ENCODE assay signal across 17 cellular contexts in the genomic region with DNA sequence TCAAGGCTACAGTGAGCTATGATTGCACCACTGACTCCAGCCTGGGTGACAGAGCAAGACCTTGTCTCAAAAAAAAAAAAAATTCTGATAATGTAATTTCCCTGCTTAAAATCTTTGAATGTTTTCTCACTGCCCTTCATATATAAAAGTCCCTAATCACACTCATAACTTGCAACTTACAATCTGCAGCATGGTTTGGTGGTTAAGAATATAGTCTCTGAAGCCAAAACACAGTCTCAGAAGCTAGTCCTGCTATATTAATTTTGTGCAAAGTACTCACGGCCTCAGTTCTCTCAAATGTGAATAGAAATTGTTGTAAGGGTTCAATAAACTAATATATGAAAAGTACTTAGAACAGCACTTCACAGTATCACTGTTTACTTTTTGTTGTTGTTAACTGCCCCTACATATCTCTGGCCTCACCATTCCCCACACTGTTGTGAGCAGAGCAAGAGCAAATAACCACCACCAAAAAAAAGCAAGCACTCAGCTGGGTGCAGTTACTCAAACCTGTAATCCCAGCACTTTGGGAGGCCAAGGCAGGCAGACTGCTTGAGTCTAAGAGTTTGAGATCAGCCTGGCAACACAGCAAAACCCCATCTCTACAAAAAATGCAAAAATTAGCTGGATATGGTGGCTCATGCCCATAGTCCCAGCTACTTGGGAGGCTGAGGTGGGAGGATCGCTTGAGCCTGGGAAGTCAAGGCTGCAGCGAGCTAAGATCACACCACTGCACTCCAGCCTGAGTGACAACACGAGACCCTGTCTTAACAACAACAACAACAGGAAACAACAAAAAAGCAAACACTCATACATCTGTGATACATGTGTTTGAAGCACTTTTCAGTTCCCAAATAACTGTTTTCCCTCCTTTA. TPM values are rescaled to one million over a fixed set of nuclear protein-coding genes. Genes with fewer than 3 reads are reported as not detected.
DNase-seq lines count a peak whose midpoint lies in the region; ATAC-seq and TF ChIP-seq lines count a peak whose summit lies in the region.
"Had no signal": no experiment of that assay in that cellular context is flagged by ENCODE, and none has a peak within 500 bp of the region (broad histone marks: within the 10 kb centered on the region; RNA-seq: fewer than 3 reads in every experiment).

No MANE protein-coding gene starts in this region.

- peak; percentile 41 for DNase-seq in activated CD4-positive, alpha-beta T cell treated with anti-CD3 and anti-CD28 coated beads for 36 hours
- DNase-seq in activated CD4-positive, alpha-beta T cell treated with anti-CD3 and anti-CD28 coated beads, Interleukin-2, amount 50 U/mL, for 1 hour: no peak
- DNase-seq in HFFc6 (no peak), natural killer cell (no peak), GM19240 (ENCODE audit: insufficient read length, low spot score) (no peak)
- DNase-seq in activated naive CD8-positive, alpha-beta T cell treated with anti-CD3 and anti-CD28 coated beads for 36 hours: no peak
- DNase-seq: Calu3; H7; left cardiac atrium; NCI-H2029; NCI-H774; right cardiac atrium; RPMI8226; stimulated activated CD4-positive, alpha-beta T cell treated with anti-CD3 and anti-CD28 coated beads, Interleukin-4, amount 100 ng/mL, for 24 hours had no signal

- H3K4me3 Mint-ChIP-seq in activated CD4-positive, alpha-beta T cell treated with anti-CD3 and anti-CD28 coated beads for 36 hours: no peak overlapping the region
- H3K4me3 Mint-ChIP-seq in HFFc6 (no peak overlapping the region), natural killer cell (peak overlapping the region; percentile 43)
- H3K4me3 Mint-ChIP-seq in activated naive CD8-positive, alpha-beta T cell treated with anti-CD3 and anti-CD28 coated beads for 36 hours: no peak overlapping the region
- H3K4me3 Mint-ChIP-seq: nephron had no signal

- H3K9me3 Mint-ChIP-seq in activated CD4-positive, alpha-beta T cell treated with anti-CD3 and anti-CD28 coated beads for 36 hours (ENCODE audit: low read depth): no peaks in the 10 kb centered on the region
- no peaks in the 10 kb centered on the region for H3K9me3 Mint-ChIP-seq in HFFc6
- no peaks in the 10 kb centered on the region for H3K9me3 Mint-ChIP-seq in activated naive CD8-positive, alpha-beta T cell treated with anti-CD3 and anti-CD28 coated beads for 36 hours
- H3K9me3 Mint-ChIP-seq in natural killer cell: no peaks in the 10 kb centered on the region
- H3K9me3 Mint-ChIP-seq: nephron had no signal

- intact Hi-C loops in activated CD4-positive, alpha-beta T cell treated with anti-CD3 and anti-CD28 coated beads for 36 hours (cut with DNase I, micrococcal nuclease): loop anchor here in 1 of 2 experiments (5.0 kb wide), 1 partner anchor 38 kb away; no protein-coding TSS in a partner anchor
- intact Hi-C loops in natural killer cell (cut with micrococcal nuclease): no loop called here

- H3K4me1 Mint-ChIP-seq in activated CD4-positive, alpha-beta T cell treated with anti-CD3 and anti-CD28 coated beads for 36 hours: peaks cover 61% of the 10 kb centered on the region
- H3K4me1 Mint-ChIP-seq in HFFc6 (ENCODE audit: low read depth) (peaks cover 38% of the 10 kb centered on the region), natural killer cell (peaks cover 42 to 45% of the 10 kb centered on the region in 2 donors)
- H3K4me1 Mint-ChIP-seq in activated naive CD8-positive, alpha-beta T cell treated with anti-CD3 and anti-CD28 coated beads for 36 hours: peaks cover 42% of the 10 kb centered on the region

- POLR2A ChIA-PET in activated CD4-positive, alpha-beta T cell treated with anti-CD3 and anti-CD28 coated beads for 36 hours (lab: Charles Lee): interaction anchor here (0.7 to 0.9 kb wide), 2 partner anchors 23 to 84 kb away, joined by 5 to 6 read pairs; no protein-coding TSS in a partner anchor

- H3K27ac Mint-ChIP-seq in activated CD4-positive, alpha-beta T cell treated with anti-CD3 and anti-CD28 coated beads for 36 hours: peak overlapping the region; percentile 86
- H3K27ac Mint-ChIP-seq in HFFc6 (0 out of 2 replicates have a peak overlapping the region, but pooled peaks have one; percentile 4), natural killer cell (peak overlapping the region; percentile 72 to 92)
- peak overlapping the region; percentile 78 for H3K27ac Mint-ChIP-seq in activated naive CD8-positive, alpha-beta T cell treated with anti-CD3 and anti-CD28 coated beads for 36 hours

- no peak for ATAC-seq in activated CD4-positive, alpha-beta T cell treated with anti-CD3 and anti-CD28 coated beads for 36 hours
- ATAC-seq in natural killer cell (peak in 2 of 3 donors; percentile 37 to 43), HG03039 (IDR thresholded peaks at IDR 0.05; ENCODE audit: unreplicated experiment) (no peak), GM19455 (IDR thresholded peaks at IDR 0.05; ENCODE audit: unreplicated experiment) (no peak)
- ATAC-seq: left cardiac atrium, right cardiac atrium had no signal

- peaks cover 13% of the 10 kb centered on the region for H3K36me3 Mint-ChIP-seq in activated CD4-positive, alpha-beta T cell treated with anti-CD3 and anti-CD28 coated beads for 36 hours (ENCODE audit: low read depth)
- H3K36me3 Mint-ChIP-seq in HFFc6 (ENCODE audit: low read depth) (no peaks in the 10 kb centered on the region), natural killer cell (no peaks in the 10 kb centered on the region)
- peaks cover 11% of the 10 kb centered on the region for H3K36me3 Mint-ChIP-seq in activated naive CD8-positive, alpha-beta T cell treated with anti-CD3 and anti-CD28 coated beads for 36 hours

- TF ChIP-seq CTCF in HFFc6 (IDR thresholded peaks at IDR 0.05): no peak
- TF ChIP-seq CTCF in natural killer cell (IDR thresholded peaks at IDR 0.05): no peak

- H3K27me3 Mint-ChIP-seq in activated CD4-positive, alpha-beta T cell treated with anti-CD3 and anti-CD28 coated beads for 36 hours: no peaks in the 10 kb centered on the region
- H3K27me3 Mint-ChIP-seq in HFFc6 (ENCODE audit: insufficient read depth) (no peaks in the 10 kb centered on the region; the same call in 1 of the 2 replicates), natural killer cell (ENCODE audit: low read depth in 2 of 2) (no peaks in the 10 kb centered on the region)
- no peaks in the 10 kb centered on the region for H3K27me3 Mint-ChIP-seq in activated naive CD8-positive, alpha-beta T cell treated with anti-CD3 and anti-CD28 coated beads for 36 hours

- CTCF ChIA-PET in activated CD4-positive, alpha-beta T cell treated with anti-CD3 and anti-CD28 coated beads for 36 hours (lab: Charles Lee): interaction anchor here (0.6 to 1.3 kb wide), 4 partner anchors 10 to 751 kb away, joined by 3 to 5 read pairs (median 4); no protein-coding TSS in a partner anchor

RNA-seq across cellular contexts. Expression of a gene that starts 22.4 kb away (rescaled TPM):
- total RNA-seq in activated CD4-positive, alpha-beta T cell treated with anti-CD3 and anti-CD28 coated beads for 36 hours: 10 to 100 TPM; 28.1 to 31.4 TPM
- 10 to 100 TPM; 25.7 to 32.5 (median 26.7) TPM for total RNA-seq in HFFc6 (2021; fragmentation: NEBNext Ultra II Directional; extraction: Animal tissue kit (Norgen Biotek cat#: 25700))
- 10 to 100 TPM; 17.6 to 18.9 TPM for total RNA-seq in activated naive CD8-positive, alpha-beta T cell treated with anti-CD3 and anti-CD28 coated beads for 36 hours
- 10 to 100 TPM; 82.2 to 99.5 (median 91.9) TPM for total RNA-seq in natural killer cell

Comparison
In these comparisons a context has a peak if more than half of its experiments do, and no peak if none do; other contexts are left out.
1. ATAC-seq: peak in natural killer cell (2 of 3); none in activated CD4-positive, alpha-beta T cell treated with anti-CD3 and anti-CD28 coated beads for 36 hours (single experiment), HG03039 (single experiment) and GM19455 (single experiment).
2. H3K27ac Mint-ChIP-seq: peak in every context shown above with its lines; median percentile 86 in activated CD4-positive, alpha-beta T cell treated with anti-CD3 and anti-CD28 coated beads for 36 hours; 82 in natural killer cell; 78 in activated naive CD8-positive, alpha-beta T cell treated with anti-CD3 and anti-CD28 coated beads for 36 hours; 4 in HFFc6.